Comparison of ENCODE assay signal across 8 cellular contexts in genomic region chr3:150410311-150411105, GRCh38. TPM values are rescaled to one million over a fixed set of nuclear protein-coding genes. Genes with fewer than 3 reads are reported as not detected.
DNase-seq lines count a peak whose midpoint lies in the region; ATAC-seq and TF ChIP-seq lines count a peak whose summit lies in the region.

No MANE protein-coding gene starts in this region.

- peaks cover 28% of the 10 kb centered on the region for H3K36me3 Mint-ChIP-seq in activated T-cell treated with anti-CD3 and anti-CD28 coated beads, Interleukin-2, amount 50 U/mL, for 4 hours (ENCODE audit: insufficient read depth)

- H3K4me3 Mint-ChIP-seq in activated T-cell treated with anti-CD3 and anti-CD28 coated beads, Interleukin-2, amount 50 U/mL, for 4 hours = peak overlapping the region; percentile 97

- H3K4me1 ChIP-seq in mucosa of stomach (ENCODE audit: control insufficient read depth, insufficient read depth, low read length) = peaks cover 3% of the 10 kb centered on the region
- H3K4me1 ChIP-seq in thymus (ENCODE audit: control insufficient read depth, insufficient read depth, low read length) = peaks cover 7% of the 10 kb centered on the region

- peaks cover 44% of the 10 kb centered on the region for H3K4me1 Mint-ChIP-seq in activated T-cell treated with anti-CD3 and anti-CD28 coated beads, Interleukin-2, amount 50 U/mL, for 4 hours (ENCODE audit: low read depth)

- H3K4me3 ChIP-seq in mucosa of stomach (ENCODE audit: low read length) = peak overlapping the region; percentile 95
- H3K4me3 ChIP-seq in thymus (ENCODE audit: low read length) = peak overlapping the region; percentile 73

- in situ Hi-C loops in GM13976 (cut with MboI; ENCODE audit: low sequenced_read_pairs, unreplicated experiment) = no loop called here

- H3K36me3 ChIP-seq in mucosa of stomach (ENCODE audit: control insufficient read depth, insufficient read depth, low read length) (no peaks in the 10 kb centered on the region), thymus (ENCODE audit: control insufficient read depth, insufficient read depth) (no peaks in the 10 kb centered on the region)

- no peak for TF ChIP-seq CTCF in GM13976 (IDR thresholded peaks at IDR 0.05; ENCODE audit: borderline replicate concordance, control extremely low read depth, extremely low read depth, insufficient read depth, missing control alignments)

- H3K27ac ChIP-seq in thymus (ENCODE audit: low read depth) = peak overlapping the region; percentile 99

- DNase-seq in 8988T (peak; percentile 33), GM13976 (ENCODE audit: low spot score) (peak; percentile 26), NCI-H446 treated with DMSO at 0.1 percent for 48 hours (lab: John Stamatoyannopoulos, UW) (peak; percentile 46)
- peak; percentile 10 for DNase-seq in activated T-cell treated with anti-CD3 and anti-CD28 coated beads, Interleukin-2, amount 50 U/mL, for 4 hours

- H3K9me3 Mint-ChIP-seq in activated T-cell treated with anti-CD3 and anti-CD28 coated beads, Interleukin-2, amount 50 U/mL, for 4 hours = no peaks in the 10 kb centered on the region

- H3K9ac ChIP-seq in mucosa of stomach (ENCODE audit: low read length) = peak overlapping the region; percentile 97

- WGBS in thymus = under 1% methylated on average over 68 of the region's 68 CpGs

- H3K27me3 ChIP-seq in mucosa of stomach (ENCODE audit: control insufficient read depth, insufficient read depth, low read length) (no peaks in the 10 kb centered on the region), thymus (ENCODE audit: control insufficient read depth, insufficient read depth) (no peaks in the 10 kb centered on the region)

- ATAC-seq in activated T-cell treated with anti-CD3 and anti-CD28 coated beads, Interleukin-2, amount 50 U/mL, for 4 hours = no peak
- ATAC-seq in esophagus mucosa (peak; percentile 10), GM19455 (IDR thresholded peaks at IDR 0.05; ENCODE audit: unreplicated experiment) (no peak)

- H3K9me3 ChIP-seq in mucosa of stomach (ENCODE audit: control insufficient read depth, low read length) (no peaks in the 10 kb centered on the region), thymus (ENCODE audit: control insufficient read depth) (no peaks in the 10 kb centered on the region)

- no peaks in the 10 kb centered on the region for H3K27me3 Mint-ChIP-seq in activated T-cell treated with anti-CD3 and anti-CD28 coated beads, Interleukin-2, amount 50 U/mL, for 4 hours (ENCODE audit: low read depth)

RNA-seq across cellular contexts. Expression of gene TSC22D2, which starts 2.4 kb away (rescaled TPM):
- total RNA-seq in activated T-cell treated with anti-CD3 and anti-CD28 coated beads, Interleukin-2, amount 50 U/mL, for 4 hours = 10 to 100 TPM; 19.5 to 20.9 (median 20.6) TPM
- total RNA-seq in esophagus mucosa = 28.1 TPM
- 21.5 TPM for polyA plus RNA-seq in thymus
